Comparison of ENCODE assay signal across 2 cellular contexts in genomic region chr12:114701104-114701414, GRCh38.
TF ChIP-seq lines count a peak whose summit lies in the region.

No MANE protein-coding gene starts in this region.

TF ChIP-seq in GM23338, 12 proteins besides CTCF, POLR2A, EP300 and RAD21:
- peak; percentile 44 for TF ChIP-seq EZH2 (IDR thresholded peaks at IDR 0.05; ENCODE audit: low read depth, unreplicated experiment)
- TF ChIP-seq EZH2phosphoT487 (IDR thresholded peaks at IDR 0.05; ENCODE audit: unreplicated experiment), result no peak

TF ChIP-seq in H1, 55 proteins besides CTCF, POLR2A, EP300 and RAD21:
- no peak for TF ChIP-seq ASH2L (IDR thresholded peaks at IDR 0.05; ENCODE audit: low read length)
- no peak for TF ChIP-seq NRF1 (IDR thresholded peaks at IDR 0.05; ENCODE audit: low read depth, low read length)
